1 cellular context compared by ENCODE assay signal in the genomic region with DNA sequence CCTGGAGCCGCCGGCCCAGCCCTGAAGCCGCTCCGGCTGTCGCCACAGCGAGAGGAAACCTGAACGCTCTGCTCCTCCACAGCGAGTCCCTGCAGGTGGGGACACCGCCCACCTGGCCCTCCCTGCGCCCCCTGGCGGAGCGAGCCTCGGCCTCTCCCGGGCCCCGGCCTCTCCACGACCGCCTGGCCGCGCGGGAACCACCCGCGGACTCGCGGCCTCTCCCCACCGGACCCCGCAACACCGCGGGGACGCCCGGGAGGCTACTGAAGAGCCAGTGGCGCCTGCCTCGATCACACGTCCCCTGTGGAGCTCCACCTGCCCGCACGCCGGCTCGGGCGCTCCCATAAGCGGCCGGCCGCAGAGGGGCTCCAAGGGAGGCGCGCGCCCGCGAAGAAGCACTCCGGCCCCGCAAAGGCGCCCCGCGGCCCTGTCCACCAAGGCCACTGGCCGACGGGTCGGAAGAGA.
A peak's percentile ranks its signal among the peaks of the same experiment; 100 is the strongest.
TF ChIP-seq lines count a peak whose summit lies in the region.

No MANE protein-coding gene starts in this region.

TF ChIP-seq in HEK293, 187 proteins besides CTCF, POLR2A, EP300 and RAD21 (continued from another document):
- TF ChIP-seq, protein P1, sequence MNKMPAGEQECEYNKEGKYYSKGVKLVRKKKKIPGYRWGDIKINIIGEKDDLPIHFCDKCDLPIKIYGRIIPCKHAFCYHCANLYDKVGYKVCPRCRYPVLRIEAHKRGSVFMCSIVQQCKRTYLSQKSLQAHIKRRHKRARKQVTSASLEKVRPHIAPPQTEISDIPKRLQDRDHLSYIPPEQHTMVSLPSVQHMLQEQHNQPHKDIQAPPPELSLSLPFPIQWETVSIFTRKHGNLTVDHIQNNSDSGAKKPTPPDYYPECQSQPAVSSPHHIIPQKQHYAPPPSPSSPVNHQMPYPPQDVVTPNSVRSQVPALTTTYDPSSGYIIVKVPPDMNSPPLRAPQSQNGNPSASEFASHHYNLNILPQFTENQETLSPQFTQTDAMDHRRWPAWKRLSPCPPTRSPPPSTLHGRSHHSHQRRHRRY (tag by site-specific recombination; IDR thresholded peaks at IDR 0.05) = no peak
- TF ChIP-seq EGR2 (tag by site-specific recombination; IDR thresholded peaks at IDR 0.05; ENCODE audit: low read depth) (peak; percentile 43; the same call in 1 of the 2 replicates), KLF1 (tag by site-specific recombination; IDR thresholded peaks at IDR 0.05) (peak; percentile 87), ZNF610 (tag by site-specific recombination; IDR thresholded peaks at IDR 0.05; ENCODE audit: borderline replicate concordance) (peak; percentile 28; the same call in 1 of the 2 replicates), ZSCAN30 (tag by site-specific recombination; IDR thresholded peaks at IDR 0.05) (peak; percentile 59; the same call in 1 of the 2 replicates), GLIS2 (tag by site-specific recombination; IDR thresholded peaks at IDR 0.05) (peak; percentile 75), ZBTB20 (tag by site-specific recombination; IDR thresholded peaks at IDR 0.05) (peak; percentile 62; the same call in 1 of the 2 replicates), ZNF561 (tag by site-specific recombination; IDR thresholded peaks at IDR 0.05; ENCODE audit: borderline replicate concordance) (peak; percentile 85), ZNF596 (tag by site-specific recombination; IDR thresholded peaks at IDR 0.05) (peak; percentile 39; the same call in 1 of the 2 replicates)
- TF ChIP-seq, protein P2, sequence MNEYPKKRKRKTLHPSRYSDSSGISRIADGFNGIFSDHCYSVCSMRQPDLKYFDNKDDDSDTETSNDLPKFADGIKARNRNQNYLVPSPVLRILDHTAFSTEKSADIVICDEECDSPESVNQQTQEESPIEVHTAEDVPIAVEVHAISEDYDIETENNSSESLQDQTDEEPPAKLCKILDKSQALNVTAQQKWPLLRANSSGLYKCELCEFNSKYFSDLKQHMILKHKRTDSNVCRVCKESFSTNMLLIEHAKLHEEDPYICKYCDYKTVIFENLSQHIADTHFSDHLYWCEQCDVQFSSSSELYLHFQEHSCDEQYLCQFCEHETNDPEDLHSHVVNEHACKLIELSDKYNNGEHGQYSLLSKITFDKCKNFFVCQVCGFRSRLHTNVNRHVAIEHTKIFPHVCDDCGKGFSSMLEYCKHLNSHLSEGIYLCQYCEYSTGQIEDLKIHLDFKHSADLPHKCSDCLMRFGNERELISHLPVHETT (tag by site-specific recombination; IDR thresholded peaks at IDR 0.05) = no peak
- TF ChIP-seq, protein P3, sequence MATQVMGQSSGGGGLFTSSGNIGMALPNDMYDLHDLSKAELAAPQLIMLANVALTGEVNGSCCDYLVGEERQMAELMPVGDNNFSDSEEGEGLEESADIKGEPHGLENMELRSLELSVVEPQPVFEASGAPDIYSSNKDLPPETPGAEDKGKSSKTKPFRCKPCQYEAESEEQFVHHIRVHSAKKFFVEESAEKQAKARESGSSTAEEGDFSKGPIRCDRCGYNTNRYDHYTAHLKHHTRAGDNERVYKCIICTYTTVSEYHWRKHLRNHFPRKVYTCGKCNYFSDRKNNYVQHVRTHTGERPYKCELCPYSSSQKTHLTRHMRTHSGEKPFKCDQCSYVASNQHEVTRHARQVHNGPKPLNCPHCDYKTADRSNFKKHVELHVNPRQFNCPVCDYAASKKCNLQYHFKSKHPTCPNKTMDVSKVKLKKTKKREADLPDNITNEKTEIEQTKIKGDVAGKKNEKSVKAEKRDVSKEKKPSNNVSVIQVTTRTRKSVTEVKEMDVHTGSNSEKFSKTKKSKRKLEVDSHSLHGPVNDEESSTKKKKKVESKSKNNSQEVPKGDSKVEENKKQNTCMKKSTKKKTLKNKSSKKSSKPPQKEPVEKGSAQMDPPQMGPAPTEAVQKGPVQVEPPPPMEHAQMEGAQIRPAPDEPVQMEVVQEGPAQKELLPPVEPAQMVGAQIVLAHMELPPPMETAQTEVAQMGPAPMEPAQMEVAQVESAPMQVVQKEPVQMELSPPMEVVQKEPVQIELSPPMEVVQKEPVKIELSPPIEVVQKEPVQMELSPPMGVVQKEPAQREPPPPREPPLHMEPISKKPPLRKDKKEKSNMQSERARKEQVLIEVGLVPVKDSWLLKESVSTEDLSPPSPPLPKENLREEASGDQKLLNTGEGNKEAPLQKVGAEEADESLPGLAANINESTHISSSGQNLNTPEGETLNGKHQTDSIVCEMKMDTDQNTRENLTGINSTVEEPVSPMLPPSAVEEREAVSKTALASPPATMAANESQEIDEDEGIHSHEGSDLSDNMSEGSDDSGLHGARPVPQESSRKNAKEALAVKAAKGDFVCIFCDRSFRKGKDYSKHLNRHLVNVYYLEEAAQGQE (tag by site-specific recombination; IDR thresholded peaks at IDR 0.05) = peak; percentile 26; the same call in 1 of the 2 replicates
